Comparison of ENCODE assay signal across 19 cellular contexts in the genomic region with DNA sequence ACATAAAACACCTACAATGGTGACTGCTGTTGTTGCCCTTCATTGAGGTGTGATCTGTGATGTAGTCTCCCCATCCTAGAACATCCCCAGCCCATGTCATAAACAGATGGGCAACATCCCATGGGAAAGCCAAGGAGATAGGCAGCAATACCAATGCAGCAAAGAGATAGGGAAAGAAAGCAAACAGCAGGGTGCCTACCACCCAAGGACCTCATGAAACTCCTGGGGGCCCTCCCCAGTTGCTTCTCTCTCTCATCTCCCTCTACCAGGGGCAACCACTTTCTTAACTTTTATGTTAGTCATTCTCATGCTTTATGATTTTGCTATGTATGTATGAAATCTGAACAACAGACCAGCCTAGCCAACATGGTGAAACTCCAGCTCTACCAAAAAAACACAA.
"Had no signal": no experiment of that assay in that cellular context is flagged by ENCODE, and none has a peak within 500 bp of the region (broad histone marks: within the 10 kb centered on the region; RNA-seq: fewer than 3 reads in every experiment).

No MANE protein-coding gene starts in this region.

- H3K36me3 ChIP-seq: colonic mucosa, esophagus muscularis mucosa, left lung, right atrium auricular region, tibial artery, uterus had no signal

- H3K4me3 ChIP-seq: body of pancreas, colonic mucosa, esophagus muscularis mucosa, left lung, right atrium auricular region, tibial artery, uterus had no signal

- DNase-seq: activated CD8-positive, alpha-beta memory T cell treated with anti-CD3 and anti-CD28 coated beads, Interleukin-2, amount 50 U/mL, for 48 hours; amniotic stem cell; body of pancreas; caudate nucleus; colonic mucosa; kidney; left lung; mesenchymal stem cell; occipital lobe; stimulated activated CD4-positive, alpha-beta T cell treated with anti-CD3 and anti-CD28 coated beads, Interleukin-2, amount 100 ng/mL, for 48 hours; stimulated activated naive B cell treated with anti-CD40 and anti-IgM and Interleukin-4, amounts not matched to agents 10 μg/mL and 1 μg/mL and 100 μg/mL, for 72 hours; T-helper 9 cell; uterus had no signal

- H3K27me3 Mint-ChIP-seq: activated naive CD4-positive, alpha-beta T cell treated with anti-CD3 and anti-CD28 coated beads, Interleukin-2, amount 50 U/mL, for 24 hours; stimulated activated naive B cell treated with anti-CD40 and anti-IgM and Interleukin-4, amounts not matched to agents 10 μg/mL and 1 μg/mL and 100 μg/mL, for 72 hours had no signal

- H3K27ac ChIP-seq: body of pancreas, colonic mucosa, esophagus muscularis mucosa, left lung, right atrium auricular region, tibial artery, uterus had no signal

- H3K9me3 ChIP-seq: body of pancreas, colonic mucosa, esophagus muscularis mucosa, left lung, right atrium auricular region, tibial artery, uterus had no signal

- H3K4me1 ChIP-seq: colonic mucosa, uterus had no signal

- H3K27me3 ChIP-seq: right atrium auricular region had no signal

- ATAC-seq: activated CD4-positive, CD25-positive, alpha-beta regulatory T cell treated with anti-CD3 and anti-CD28 coated beads, Interleukin-2, amount 50 U/mL, for 24 hours; body of pancreas; left lung; stimulated activated naive B cell treated with anti-CD40 and anti-IgM and Interleukin-4, amounts not matched to agents 10 μg/mL and 1 μg/mL and 100 μg/mL, for 72 hours had no signal

- H3K27ac Mint-ChIP-seq: activated naive CD4-positive, alpha-beta T cell treated with anti-CD3 and anti-CD28 coated beads, Interleukin-2, amount 50 U/mL, for 24 hours; nephron; stimulated activated naive B cell treated with anti-CD40 and anti-IgM and Interleukin-4, amounts not matched to agents 10 μg/mL and 1 μg/mL and 100 μg/mL, for 72 hours had no signal

- H3K36me3 Mint-ChIP-seq: activated naive CD4-positive, alpha-beta T cell treated with anti-CD3 and anti-CD28 coated beads, Interleukin-2, amount 50 U/mL, for 24 hours had no signal

- H3K9me3 Mint-ChIP-seq: activated naive CD4-positive, alpha-beta T cell treated with anti-CD3 and anti-CD28 coated beads, Interleukin-2, amount 50 U/mL, for 24 hours; stimulated activated naive B cell treated with anti-CD40 and anti-IgM and Interleukin-4, amounts not matched to agents 10 μg/mL and 1 μg/mL and 100 μg/mL, for 72 hours had no signal

- H3K4me3 Mint-ChIP-seq: activated naive CD4-positive, alpha-beta T cell treated with anti-CD3 and anti-CD28 coated beads, Interleukin-2, amount 50 U/mL, for 24 hours; nephron; stimulated activated naive B cell treated with anti-CD40 and anti-IgM and Interleukin-4, amounts not matched to agents 10 μg/mL and 1 μg/mL and 100 μg/mL, for 72 hours had no signal
